In the genomic region with DNA sequence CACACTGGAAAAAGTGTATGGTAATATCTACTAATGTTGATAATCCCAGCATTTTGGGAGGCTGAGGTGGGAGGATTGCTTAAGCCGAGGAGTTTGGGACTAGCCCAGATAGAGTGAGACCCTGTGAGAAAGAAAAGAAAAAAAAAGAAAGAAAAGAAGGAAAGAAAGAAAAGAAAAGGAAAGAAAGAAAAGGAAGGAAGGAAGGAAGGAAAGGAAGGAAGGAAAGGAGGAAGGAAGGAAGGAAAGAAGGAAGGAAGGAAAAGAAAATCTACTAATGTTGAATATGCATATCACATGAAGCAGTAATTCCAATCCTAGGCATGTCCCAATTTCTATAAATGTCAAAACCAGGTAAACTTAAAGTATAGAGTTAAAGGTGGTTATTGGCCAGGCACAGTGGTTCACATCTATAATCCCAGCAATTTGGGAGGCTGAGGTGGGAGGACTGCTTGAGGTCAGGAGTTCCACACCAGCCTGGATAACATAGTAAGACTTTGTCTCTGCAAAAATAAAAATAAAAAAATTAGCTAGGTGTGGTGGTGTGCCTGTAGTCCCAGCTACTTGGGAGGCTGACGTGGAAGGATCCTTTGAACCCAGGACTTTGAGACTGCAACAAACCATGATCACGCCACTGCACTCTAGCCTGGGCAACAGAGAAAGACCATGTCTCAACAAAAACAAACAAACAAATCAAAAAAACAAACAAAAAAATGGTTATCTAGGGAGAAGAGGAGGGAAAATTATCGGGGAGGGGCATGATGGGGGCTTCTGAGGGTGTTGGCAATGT, we compare ENCODE assay signal across 1 cellular context.
TF ChIP-seq lines count a peak whose summit lies in the region.

No MANE protein-coding gene starts in this region.

TF ChIP-seq in K562, 482 proteins besides CTCF, POLR2A, EP300 and RAD21:
- TF ChIP-seq MCM7 (IDR thresholded peaks at IDR 0.05) = no peak
- TF ChIP-seq MCM5 (IDR thresholded peaks at IDR 0.05; ENCODE audit: low read depth) = no peak
- TF ChIP-seq GABPB2 (CRISPR knock-in tag; conservative IDR thresholded peaks at IDR 0.05) = no peak
- TF ChIP-seq, protein P1, sequence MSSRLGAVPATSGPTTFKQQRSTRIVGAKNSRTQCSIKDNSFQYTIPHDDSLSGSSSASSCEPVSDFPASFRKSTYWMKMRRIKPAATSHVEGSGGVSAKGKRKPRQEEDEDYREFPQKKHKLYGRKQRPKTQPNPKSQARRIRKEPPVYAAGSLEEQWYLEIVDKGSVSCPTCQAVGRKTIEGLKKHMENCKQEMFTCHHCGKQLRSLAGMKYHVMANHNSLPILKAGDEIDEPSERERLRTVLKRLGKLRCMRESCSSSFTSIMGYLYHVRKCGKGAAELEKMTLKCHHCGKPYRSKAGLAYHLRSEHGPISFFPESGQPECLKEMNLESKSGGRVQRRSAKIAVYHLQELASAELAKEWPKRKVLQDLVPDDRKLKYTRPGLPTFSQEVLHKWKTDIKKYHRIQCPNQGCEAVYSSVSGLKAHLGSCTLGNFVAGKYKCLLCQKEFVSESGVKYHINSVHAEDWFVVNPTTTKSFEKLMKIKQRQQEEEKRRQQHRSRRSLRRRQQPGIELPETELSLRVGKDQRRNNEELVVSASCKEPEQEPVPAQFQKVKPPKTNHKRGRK (tag; IDR thresholded peaks at IDR 0.05) = peak; percentile 58; the same call in 1 of the 2 replicates
